ENCODE assay signal across 8 cellular contexts in the genomic region with DNA sequence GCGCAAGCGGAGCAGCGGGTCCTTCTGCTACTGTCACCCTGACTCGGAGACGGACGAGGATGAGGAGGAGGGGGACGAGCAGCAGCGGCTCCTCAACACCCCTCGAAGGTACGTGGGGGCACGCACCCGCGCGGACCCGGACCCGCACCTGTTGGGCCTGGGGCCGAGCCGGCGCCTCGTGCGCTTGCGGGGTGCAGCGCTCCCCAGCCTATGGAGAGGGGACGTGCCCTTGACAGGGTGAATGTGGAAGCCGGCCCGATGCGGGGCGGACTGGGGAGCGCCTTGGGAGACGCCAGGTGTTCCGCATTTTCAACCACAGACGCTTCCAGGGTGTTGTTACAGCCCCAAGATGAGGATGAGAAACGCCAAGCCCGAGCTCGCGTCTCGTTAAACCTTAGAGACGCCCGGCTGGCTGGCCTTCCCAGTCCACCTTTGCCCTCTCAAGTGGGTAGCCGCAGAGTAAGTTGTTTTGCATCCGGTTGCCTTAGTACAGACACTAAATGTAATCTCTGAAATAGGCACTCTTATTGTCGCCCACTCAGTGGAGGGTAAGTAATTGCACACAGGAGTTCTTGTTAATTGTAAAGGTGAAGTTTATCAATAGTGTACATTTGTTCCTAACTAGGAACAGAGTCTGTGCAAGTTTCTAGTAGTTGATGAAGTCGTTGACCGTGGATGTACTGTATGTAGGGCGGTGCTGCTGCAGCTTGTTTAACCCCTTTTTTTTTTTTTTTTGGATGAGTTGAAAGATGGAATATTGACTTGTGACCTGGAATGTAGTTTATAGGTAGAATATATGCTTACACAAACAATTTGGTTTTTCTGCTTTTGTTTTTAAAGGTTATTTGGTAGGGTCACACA. TPM values are rescaled to one million over a fixed set of nuclear protein-coding genes. Genes with fewer than 3 reads are reported as not detected.
A peak's percentile ranks its signal among the peaks of the same experiment; 100 is the strongest.
DNase-seq lines count a peak whose midpoint lies in the region; TF ChIP-seq lines count a peak whose summit lies in the region.

No MANE protein-coding gene starts in this region.

- peak overlapping the region; percentile 92 for H3K4me3 Mint-ChIP-seq in HFFc6

- H3K27me3 Mint-ChIP-seq in HFFc6 (ENCODE audit: insufficient read depth), result no peaks in the 10 kb centered on the region

- no peaks in the 10 kb centered on the region for H3K9me3 ChIP-seq in effector memory CD4-positive, alpha-beta T cell (ENCODE audit: control insufficient read depth, low read length)
- no peaks in the 10 kb centered on the region for H3K9me3 ChIP-seq in mesodermal cell (ENCODE audit: control insufficient read depth, low read length)

- TF ChIP-seq CTCF in GM12865 (IDR thresholded peaks at IDR 0.05; ENCODE audit: insufficient read depth, low read depth, low read length, missing control alignments) (no peak), HFFc6 (IDR thresholded peaks at IDR 0.05) (no peak)

- H3K4me3 ChIP-seq in GM12865 (ENCODE audit: low read depth, low read length) (peak overlapping the region; percentile 85), mesodermal cell (ENCODE audit: extremely low read depth, insufficient read depth, low read length, poor library complexity, severe bottlenecking) (peak overlapping the region; percentile 82)
- peak overlapping the region; percentile 87 for H3K4me3 ChIP-seq in effector memory CD4-positive, alpha-beta T cell (ENCODE audit: insufficient read depth, low read depth, low read length, poor library complexity, severe bottlenecking)

- H3K36me3 ChIP-seq in effector memory CD4-positive, alpha-beta T cell (ENCODE audit: control insufficient read depth, insufficient read depth, low read length), result no peaks in the 10 kb centered on the region
- no peaks in the 10 kb centered on the region for H3K36me3 ChIP-seq in mesodermal cell (ENCODE audit: control insufficient read depth, insufficient read depth, low read length)

- peaks cover 44% of the 10 kb centered on the region for H3K4me1 Mint-ChIP-seq in HFFc6 (ENCODE audit: low read depth)

- H3K27ac ChIP-seq in effector memory CD4-positive, alpha-beta T cell (ENCODE audit: insufficient read depth, low read length, poor library complexity, severe bottlenecking), result peak overlapping the region; percentile 76
- peak overlapping the region; percentile 97 for H3K27ac ChIP-seq in mesodermal cell (ENCODE audit: low read depth, low read length, severe bottlenecking)

- peaks cover 16% of the 10 kb centered on the region for H3K4me1 ChIP-seq in effector memory CD4-positive, alpha-beta T cell (ENCODE audit: control insufficient read depth, insufficient read depth, low read length, poor library complexity, severe bottlenecking)
- peaks cover 4% of the 10 kb centered on the region for H3K4me1 ChIP-seq in mesodermal cell (ENCODE audit: control insufficient read depth, insufficient read depth, low read length, poor library complexity, severe bottlenecking)

- no peaks in the 10 kb centered on the region for H3K36me3 Mint-ChIP-seq in HFFc6 (ENCODE audit: low read depth)

- WGBS in mesodermal cell (ENCODE audit: insufficient coverage in 2 of 2), 2 experiments, result 4 to 5% methylated on average over 30 to 40 of the region's 45 CpGs

- H3K27me3 ChIP-seq in effector memory CD4-positive, alpha-beta T cell (replicated peaks; ENCODE audit: control insufficient read depth, insufficient read depth, low read length, poor library complexity, severe bottlenecking), result no peaks in the 10 kb centered on the region

- H3K27ac Mint-ChIP-seq in HFFc6, result peak overlapping the region; percentile 80

- DNase-seq in GM12865 (ENCODE audit: low read depth), result peak; percentile 55
- DNase-seq in HFFc6, result peak; percentile 13
- DNase-seq in MV-4-11 (lab: John Stamatoyannopoulos, UW), result peak; percentile 29
- DNase-seq in activated CD4-positive, alpha-beta T cell treated with anti-CD3 and anti-CD28 coated beads, Interleukin-2, amount 50 U/mL, for 1 hour, result peak; percentile 27
- peak; percentile 14 to 23 (median 18) for DNase-seq in effector memory CD4-positive, alpha-beta T cell
- DNase-seq in stimulated activated CD8-positive, alpha-beta memory T cell treated with anti-CD3 and anti-CD28 coated beads, Interleukin-7, amount 100 ng/mL, for 24 hours (ENCODE audit: low read depth), result peak; percentile 7
- DNase-seq in NCI-H1694 treated with DMSO at 0.1 percent for 48 hours (lab: John Stamatoyannopoulos, UW), result no peak

- H3K9me3 Mint-ChIP-seq in HFFc6, result no peaks in the 10 kb centered on the region

RNA-seq across cellular contexts. Expression of a gene that starts 0.8 kb away (rescaled TPM):
- total RNA-seq in HFFc6 (2021; fragmentation: NEBNext Ultra II Directional; extraction: Animal tissue kit (Norgen Biotek cat#: 25700)), result 10 to 100 TPM in 2 of 6 experiments, 1 to 10 TPM in 4; 6.5 to 11.2 (median 7.7) TPM
- polyA plus RNA-seq in mesodermal cell (2013, experiment 1 of 2), result 17.1 TPM
- 16.9 TPM for polyA plus RNA-seq in mesodermal cell (2013, experiment 2 of 2)
